Comparison of ENCODE assay signal across 27 cellular contexts in the genomic region with DNA sequence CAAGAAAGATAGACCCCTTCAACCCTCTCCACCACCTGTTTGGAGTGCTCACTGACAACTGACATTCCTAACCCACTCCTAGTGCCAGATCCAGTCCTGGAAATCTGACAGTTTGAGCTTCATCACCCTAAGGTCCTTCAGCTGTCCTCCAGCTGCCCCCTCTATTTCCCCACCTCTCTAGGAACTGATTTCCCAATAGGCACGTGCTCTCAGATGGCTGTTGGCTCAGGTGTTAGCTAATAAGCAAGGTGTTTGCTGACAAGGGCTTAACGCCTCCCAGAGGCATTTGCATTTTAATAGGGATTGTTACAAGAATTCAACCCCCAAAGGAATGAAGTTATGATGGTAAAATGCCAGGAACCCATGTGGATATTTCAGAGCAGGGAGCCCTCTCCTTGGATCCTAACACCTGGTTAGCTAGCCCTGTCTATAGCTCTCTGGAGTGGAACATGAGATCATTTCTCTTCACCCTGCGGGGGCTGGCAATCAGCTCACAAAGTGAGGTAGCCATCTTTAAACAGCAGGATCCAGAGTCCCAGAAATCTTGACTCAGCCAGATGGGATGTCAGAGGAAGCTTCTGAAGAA.
DNase-seq lines count a peak whose midpoint lies in the region; ATAC-seq and TF ChIP-seq lines count a peak whose summit lies in the region.
"Had no signal": no experiment of that assay in that cellular context is flagged by ENCODE, and none has a peak within 500 bp of the region (broad histone marks: within the 10 kb centered on the region; RNA-seq: fewer than 3 reads in every experiment).

No MANE protein-coding gene starts in this region.

- ATAC-seq in upper lobe of right lung, result peak; percentile 23
- no peak for ATAC-seq in naive thymus-derived CD4-positive, alpha-beta T cell
- ATAC-seq: GM12878 had no signal

- no peaks in the 10 kb centered on the region for H4K20me1 ChIP-seq in Loucy (ENCODE audit: insufficient read depth, low read length, poor library complexity, severe bottlenecking)
- H4K20me1 ChIP-seq in Karpas-422 (ENCODE audit: insufficient read depth, low read depth, low read length), result no peaks in the 10 kb centered on the region

- no peaks in the 10 kb centered on the region for H3K9me2 ChIP-seq in Loucy (replicated peaks; ENCODE audit: low read depth, low read length)
- H3K9me2 ChIP-seq in Karpas-422 (replicated peaks; ENCODE audit: insufficient read depth, low read length), result no peaks in the 10 kb centered on the region

- no peak overlapping the region for H3K27ac ChIP-seq in mesendoderm (ENCODE audit: low read depth, low read length)
- no peak overlapping the region for H3K27ac ChIP-seq in upper lobe of right lung
- no peak overlapping the region for H3K27ac ChIP-seq in Karpas-422 (ENCODE audit: low read length)
- no peak overlapping the region for H3K27ac ChIP-seq in naive thymus-derived CD4-positive, alpha-beta T cell (ENCODE audit: low read depth, low read length)
- H3K27ac ChIP-seq: KMS-11, RWPE1 had no signal

- CTCF ChIA-PET in naive thymus-derived CD4-positive, alpha-beta T cell (lab: Charles Lee), result no interaction called here

- H3K9me3 Mint-ChIP-seq in naive thymus-derived CD4-positive, alpha-beta T cell, result peaks cover 0 to 2% (median 0%) of the 10 kb centered on the region in 11 donors
- H3K9me3 Mint-ChIP-seq: CD4-positive, alpha-beta memory T cell had no signal

- H3K9ac ChIP-seq in Loucy (ENCODE audit: low read depth, low read length, poor library complexity, severe bottlenecking) (no peak overlapping the region), iPS-15b (ENCODE audit: low read depth, low read length) (no peak overlapping the region), mesendoderm (ENCODE audit: low read length) (no peak overlapping the region), Karpas-422 (ENCODE audit: low read length) (no peak overlapping the region)
- H3K9ac ChIP-seq: KMS-11 had no signal

- no peak overlapping the region for H3K27ac Mint-ChIP-seq in naive thymus-derived CD4-positive, alpha-beta T cell
- H3K27ac Mint-ChIP-seq: CD4-positive, alpha-beta memory T cell had no signal

- H3K27me3 ChIP-seq in Loucy (ENCODE audit: insufficient read depth, low read length, poor library complexity, severe bottlenecking) (no peaks in the 10 kb centered on the region), iPS-15b (ENCODE audit: control insufficient read depth, insufficient read depth, low read length) (peaks cover 4% of the 10 kb centered on the region), mesendoderm (ENCODE audit: insufficient read depth, low read length, poor library complexity) (no peaks in the 10 kb centered on the region), upper lobe of right lung (no peaks in the 10 kb centered on the region), Karpas-422 (ENCODE audit: low read length) (no peaks in the 10 kb centered on the region)
- no peaks in the 10 kb centered on the region for H3K27me3 ChIP-seq in naive thymus-derived CD4-positive, alpha-beta T cell (ENCODE audit: control insufficient read depth in 2 of 2, insufficient read depth in 2 of 2, low read length in 2 of 2)

- H3K79me2 ChIP-seq in Loucy (ENCODE audit: insufficient read depth, low read length) (no peaks in the 10 kb centered on the region), mesendoderm (ENCODE audit: control insufficient read depth, insufficient read depth, low read length) (no peaks in the 10 kb centered on the region), Karpas-422 (ENCODE audit: low read length) (no peaks in the 10 kb centered on the region)

- no peaks in the 10 kb centered on the region for H3F3A ChIP-seq in Loucy (ENCODE audit: low read depth)

- no peak overlapping the region for H3K56ac ChIP-seq in mesendoderm (ENCODE audit: low read length)

- no peak for TF ChIP-seq CTCF in Loucy (conservative IDR thresholded peaks at IDR 0.05; ENCODE audit: low read length)
- no peak for TF ChIP-seq CTCF in upper lobe of right lung (IDR thresholded peaks at IDR 0.05)

- no peak overlapping the region for H3K4me2 ChIP-seq in Loucy (ENCODE audit: low read depth, low read length, poor library complexity, severe bottlenecking)
- no peak overlapping the region for H3K4me2 ChIP-seq in mesendoderm (ENCODE audit: low read length)
- H3K4me2 ChIP-seq in Karpas-422 (ENCODE audit: low read depth, low read length, poor library complexity, severe bottlenecking), result no peak overlapping the region
- H3K4me2 ChIP-seq: KMS-11 had no signal

- no peaks in the 10 kb centered on the region for H3K36me3 ChIP-seq in Loucy (ENCODE audit: insufficient read depth, low read length)
- no peaks in the 10 kb centered on the region for H3K36me3 ChIP-seq in iPS-15b (ENCODE audit: control insufficient read depth, insufficient read depth, low read length)
- H3K36me3 ChIP-seq in mesendoderm (ENCODE audit: control insufficient read depth, insufficient read depth, low read length), result no peaks in the 10 kb centered on the region
- no peaks in the 10 kb centered on the region for H3K36me3 ChIP-seq in upper lobe of right lung
- no peaks in the 10 kb centered on the region for H3K36me3 ChIP-seq in Karpas-422 (ENCODE audit: insufficient read depth, low read length)
- no peaks in the 10 kb centered on the region for H3K36me3 ChIP-seq in naive thymus-derived CD4-positive, alpha-beta T cell (ENCODE audit: control insufficient read depth in 2 of 3, insufficient read depth in 3 of 3, low read length in 3 of 3)

- intact Hi-C loops in upper lobe of right lung (cut with DNase I), result no loop called here
- intact Hi-C loops in naive thymus-derived CD4-positive, alpha-beta T cell (cut with micrococcal nuclease), result no loop called here

- no peak overlapping the region for H3K4ac ChIP-seq in mesendoderm (ENCODE audit: low read depth, low read length)

- no peaks in the 10 kb centered on the region for H3K36me3 Mint-ChIP-seq in naive thymus-derived CD4-positive, alpha-beta T cell
- H3K36me3 Mint-ChIP-seq: CD4-positive, alpha-beta memory T cell had no signal

- no peak overlapping the region for H4K8ac ChIP-seq in mesendoderm (ENCODE audit: low read depth, low read length)

- H4K5ac ChIP-seq in mesendoderm (ENCODE audit: low read length), result no peak overlapping the region

- H3K4me3 Mint-ChIP-seq in naive thymus-derived CD4-positive, alpha-beta T cell, result no peak overlapping the region
- H3K4me3 Mint-ChIP-seq: CD4-positive, alpha-beta memory T cell had no signal

- H3K4me1 ChIP-seq in Loucy (ENCODE audit: insufficient read depth, low read length, poor library complexity, severe bottlenecking) (peaks cover 4% of the 10 kb centered on the region), iPS-15b (ENCODE audit: control insufficient read depth, insufficient read depth, low read length) (peaks cover 13% of the 10 kb centered on the region), mesendoderm (ENCODE audit: control insufficient read depth, low read depth, low read length) (no peaks in the 10 kb centered on the region), upper lobe of right lung (no peaks in the 10 kb centered on the region), Karpas-422 (ENCODE audit: low read length) (0 out of 2 replicates have a peak, but pooled peaks cover 2% of the 10 kb centered on the region)
- H3K4me1 ChIP-seq in naive thymus-derived CD4-positive, alpha-beta T cell (ENCODE audit: control insufficient read depth in 2 of 2, insufficient read depth in 2 of 2, low read length in 2 of 2), result no peaks in the 10 kb centered on the region

- no CpG with 5 or more reads among the region's 3 CpGs for WGBS in mesendoderm (ENCODE audit: extremely low coverage, insufficient coverage, low lambda C conversion rate)

- H3K18ac ChIP-seq in mesendoderm (ENCODE audit: low read length), result no peak overlapping the region

- H2AFZ ChIP-seq in Loucy (ENCODE audit: low read length) (peak overlapping the region; percentile 15; the same call in 1 of the 2 replicates), Karpas-422 (ENCODE audit: low read length) (no peak overlapping the region)

- H3K27me3 Mint-ChIP-seq in naive thymus-derived CD4-positive, alpha-beta T cell, result peaks cover 0 to 18% (median 8%) of the 10 kb centered on the region in 5 donors

- no peak overlapping the region for H3K23ac ChIP-seq in mesendoderm (ENCODE audit: low read length)

- DNase-seq in mesendoderm (peak; percentile 42), upper lobe of right lung (no peak), MV-4-11 (lab: John Stamatoyannopoulos, UW) (no peak), Karpas-422 (no peak), GOT3 (lab: John Stamatoyannopoulos, UW) (no peak)
- no peak for DNase-seq in naive thymus-derived CD4-positive, alpha-beta T cell
- DNase-seq: C1 segment of cervical spinal cord; CD4-positive, alpha-beta memory T cell; COR-L47; DMS79; EL; GDM1; IMR-90; NCI-H1092 treated with DMSO at 0.1 percent for 48 hours; NCI-H1436; NCI-H187; NCI-H2081 treated with DMSO at 0.1 percent for 48 hours; NCI-H2171; NCI-H524 treated with DMSO at 0.1 percent for 48 hours; NCI-H82; NK-92 treated with Interleukin-12 subunit alpha and Interleukin-12 subunit beta, amount 100 ng/mL, for 24 hours; SHP77 had no signal

- no peak overlapping the region for H2BK5ac ChIP-seq in mesendoderm (ENCODE audit: low read length)

- POLR2A ChIA-PET in naive thymus-derived CD4-positive, alpha-beta T cell (lab: Charles Lee), result no interaction called here

- no peak overlapping the region for H2AK5ac ChIP-seq in mesendoderm (ENCODE audit: low read length)

- H3K4me1 Mint-ChIP-seq in naive thymus-derived CD4-positive, alpha-beta T cell, result no peaks in the 10 kb centered on the region
- H3K4me1 Mint-ChIP-seq: CD4-positive, alpha-beta memory T cell had no signal

- no peak overlapping the region for H2BK120ac ChIP-seq in mesendoderm (ENCODE audit: low read depth, low read length)

- H2BK15ac ChIP-seq in mesendoderm (replicated peaks; ENCODE audit: low read depth), result no peak overlapping the region

- H3K4me3 ChIP-seq in Loucy (ENCODE audit: low read length, poor library complexity, severe bottlenecking) (no peak overlapping the region), iPS-15b (ENCODE audit: low read depth, low read length) (peak overlapping the region; percentile 6), mesendoderm (ENCODE audit: low read length) (no peak overlapping the region), upper lobe of right lung (no peak overlapping the region), Karpas-422 (ENCODE audit: low read length) (no peak overlapping the region)
- no peak overlapping the region for H3K4me3 ChIP-seq in naive thymus-derived CD4-positive, alpha-beta T cell (ENCODE audit: low read length)
- H3K4me3 ChIP-seq: GM12878 had no signal

- no peaks in the 10 kb centered on the region for H3K79me1 ChIP-seq in mesendoderm (ENCODE audit: low read length)

- H3K9me3 ChIP-seq in Loucy (ENCODE audit: insufficient read depth, low read depth, low read length) (no peaks in the 10 kb centered on the region), iPS-15b (ENCODE audit: control insufficient read depth, insufficient read depth, low read length) (no peaks in the 10 kb centered on the region), upper lobe of right lung (no peaks in the 10 kb centered on the region), Karpas-422 (ENCODE audit: low read length) (no peaks in the 10 kb centered on the region)
- no peaks in the 10 kb centered on the region for H3K9me3 ChIP-seq in naive thymus-derived CD4-positive, alpha-beta T cell (ENCODE audit: control insufficient read depth in 2 of 3, low read length in 3 of 3)
